Comparison of ENCODE assay signal across 1 cellular context in the genomic region with DNA sequence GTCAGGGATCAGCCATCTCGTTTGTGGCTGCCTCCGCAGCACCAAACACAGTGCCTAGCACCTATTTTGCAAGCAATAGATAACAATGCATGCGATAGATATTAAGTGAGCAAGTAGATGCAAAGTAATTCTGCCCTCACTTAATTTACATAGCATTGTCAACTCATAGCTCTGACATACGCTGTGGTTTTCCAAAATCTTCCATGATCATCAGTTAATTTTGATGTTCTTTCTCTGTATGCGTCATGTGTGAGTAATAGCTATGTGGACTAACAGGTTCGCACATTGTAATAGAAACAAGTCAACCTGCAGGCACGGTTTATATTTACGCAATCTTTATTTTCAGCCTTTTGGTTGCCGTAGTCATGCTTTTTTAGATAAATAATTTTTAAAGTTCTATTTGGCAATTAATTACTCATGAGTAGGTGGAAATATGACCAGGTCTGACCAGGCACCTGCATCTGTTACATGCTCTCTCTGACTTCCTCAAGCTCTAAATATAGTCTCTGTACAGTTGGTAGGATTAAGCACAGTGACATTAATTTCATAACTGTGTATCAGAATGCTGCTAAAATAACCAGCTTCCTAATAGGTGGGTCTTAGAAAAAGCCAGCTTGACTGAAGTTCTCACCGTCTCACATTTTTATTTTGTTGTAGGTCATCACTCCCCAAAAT.
A peak's percentile ranks its signal among the peaks of the same experiment; 100 is the strongest.
TF ChIP-seq lines count a peak whose summit lies in the region.

No MANE protein-coding gene starts in this region.

TF ChIP-seq in HCT116, 20 proteins besides CTCF, POLR2A, EP300 and RAD21 (continued from another document):
- TF ChIP-seq ZBTB33 (IDR thresholded peaks at IDR 0.05; ENCODE audit: extremely low read depth, insufficient replicate concordance, low read length) = no peak
- TF ChIP-seq CEBPB (IDR thresholded peaks at IDR 0.05; ENCODE audit: low read depth) = peak; percentile 98
- no peak for TF ChIP-seq TCF7L2 (IDR thresholded peaks at IDR 0.05; ENCODE audit: borderline replicate concordance, extremely low read depth, insufficient read depth, insufficient read length)
- TF ChIP-seq SRF (IDR thresholded peaks at IDR 0.05; ENCODE audit: low read depth) = peak; percentile 79
- peak; percentile 98 for TF ChIP-seq FOSL1 (IDR thresholded peaks at IDR 0.05; ENCODE audit: low read depth)
- TF ChIP-seq POLR2AphosphoS5 (IDR thresholded peaks at IDR 0.05; ENCODE audit: low read depth, low read length) = no peak
- TF ChIP-seq SIN3A (IDR thresholded peaks at IDR 0.05; ENCODE audit: low read depth) = peak; percentile 77; the same call in 1 of the 2 replicates
- TF ChIP-seq, protein P1, sequence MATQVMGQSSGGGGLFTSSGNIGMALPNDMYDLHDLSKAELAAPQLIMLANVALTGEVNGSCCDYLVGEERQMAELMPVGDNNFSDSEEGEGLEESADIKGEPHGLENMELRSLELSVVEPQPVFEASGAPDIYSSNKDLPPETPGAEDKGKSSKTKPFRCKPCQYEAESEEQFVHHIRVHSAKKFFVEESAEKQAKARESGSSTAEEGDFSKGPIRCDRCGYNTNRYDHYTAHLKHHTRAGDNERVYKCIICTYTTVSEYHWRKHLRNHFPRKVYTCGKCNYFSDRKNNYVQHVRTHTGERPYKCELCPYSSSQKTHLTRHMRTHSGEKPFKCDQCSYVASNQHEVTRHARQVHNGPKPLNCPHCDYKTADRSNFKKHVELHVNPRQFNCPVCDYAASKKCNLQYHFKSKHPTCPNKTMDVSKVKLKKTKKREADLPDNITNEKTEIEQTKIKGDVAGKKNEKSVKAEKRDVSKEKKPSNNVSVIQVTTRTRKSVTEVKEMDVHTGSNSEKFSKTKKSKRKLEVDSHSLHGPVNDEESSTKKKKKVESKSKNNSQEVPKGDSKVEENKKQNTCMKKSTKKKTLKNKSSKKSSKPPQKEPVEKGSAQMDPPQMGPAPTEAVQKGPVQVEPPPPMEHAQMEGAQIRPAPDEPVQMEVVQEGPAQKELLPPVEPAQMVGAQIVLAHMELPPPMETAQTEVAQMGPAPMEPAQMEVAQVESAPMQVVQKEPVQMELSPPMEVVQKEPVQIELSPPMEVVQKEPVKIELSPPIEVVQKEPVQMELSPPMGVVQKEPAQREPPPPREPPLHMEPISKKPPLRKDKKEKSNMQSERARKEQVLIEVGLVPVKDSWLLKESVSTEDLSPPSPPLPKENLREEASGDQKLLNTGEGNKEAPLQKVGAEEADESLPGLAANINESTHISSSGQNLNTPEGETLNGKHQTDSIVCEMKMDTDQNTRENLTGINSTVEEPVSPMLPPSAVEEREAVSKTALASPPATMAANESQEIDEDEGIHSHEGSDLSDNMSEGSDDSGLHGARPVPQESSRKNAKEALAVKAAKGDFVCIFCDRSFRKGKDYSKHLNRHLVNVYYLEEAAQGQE (IDR thresholded peaks at IDR 0.05; ENCODE audit: low read depth) = no peak
- TF ChIP-seq SP1 (IDR thresholded peaks at IDR 0.05; ENCODE audit: low read depth) = peak; percentile 95
- TF ChIP-seq ZNF274 (IDR thresholded peaks at IDR 0.05; ENCODE audit: low read depth, low read length) = no peak
- no peak for TF ChIP-seq ZFX (IDR thresholded peaks at IDR 0.05)
- peak; percentile 91 for TF ChIP-seq CBX3 (IDR thresholded peaks at IDR 0.05; ENCODE audit: low read depth)
- TF ChIP-seq EZH2 (IDR thresholded peaks at IDR 0.05) = no peak
- TF ChIP-seq, protein P2, sequence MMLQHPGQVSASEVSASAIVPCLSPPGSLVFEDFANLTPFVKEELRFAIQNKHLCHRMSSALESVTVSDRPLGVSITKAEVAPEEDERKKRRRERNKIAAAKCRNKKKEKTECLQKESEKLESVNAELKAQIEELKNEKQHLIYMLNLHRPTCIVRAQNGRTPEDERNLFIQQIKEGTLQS (IDR thresholded peaks at IDR 0.05) = peak; percentile 68
- TF ChIP-seq ELF1 (IDR thresholded peaks at IDR 0.05; ENCODE audit: borderline replicate concordance, low read depth) = no peak; the same call in 1 of the 2 replicates
- no peak for TF ChIP-seq EGR1 (IDR thresholded peaks at IDR 0.05; ENCODE audit: low read depth)
- peak; percentile 90 for TF ChIP-seq JUND (IDR thresholded peaks at IDR 0.05)
